In genomic region chr1:157312270-157312812, GRCh38 we compare ENCODE assay signal across 1 cellular context.
TF ChIP-seq lines count a peak whose summit lies in the region.

No MANE protein-coding gene starts in this region.

TF ChIP-seq in K562, 482 proteins besides CTCF, POLR2A, EP300 and RAD21 (continued from another document and continues in another):
- TF ChIP-seq RFX5 (IDR thresholded peaks at IDR 0.05; ENCODE audit: low read depth, low read length) (no peak), PTBP1 (IDR thresholded peaks at IDR 0.05; ENCODE audit: low read depth, low read length) (no peak), ZNF449 (CRISPR knock-in tag; IDR thresholded peaks at IDR 0.05) (no peak), CBX8 (IDR thresholded peaks at IDR 0.05; ENCODE audit: borderline replicate concordance, extremely low read depth, low read depth, low read length, poor library complexity, severe bottlenecking) (no peak), THRAP3 (IDR thresholded peaks at IDR 0.05; ENCODE audit: borderline replicate concordance) (no peak), FOS (IDR thresholded peaks at IDR 0.05; ENCODE audit: extremely low read depth, insufficient read length) (peak; percentile 43), NCOA1 (IDR thresholded peaks at IDR 0.05; ENCODE audit: low read depth) (no peak), HMBOX1 (IDR thresholded peaks at IDR 0.05) (peak; percentile 84), C11orf30 (IDR thresholded peaks at IDR 0.05; ENCODE audit: low read depth) (no peak), TBP (optimal IDR thresholded peaks at IDR 0.05; ENCODE audit: low read depth, low read length) (no peak), ZFP1 (CRISPR knock-in tag; IDR thresholded peaks at IDR 0.05) (no peak), HMG20B (CRISPR knock-in tag; IDR thresholded peaks at IDR 0.05) (no peak), ZNF445 (CRISPR knock-in tag; IDR thresholded peaks at IDR 0.05; ENCODE audit: low read depth) (no peak), ZNF696 (CRISPR knock-in tag; conservative IDR thresholded peaks at IDR 0.05) (no peak), XRCC5 (IDR thresholded peaks at IDR 0.05; ENCODE audit: low read depth, low read length) (no peak), MTF1 (CRISPR knock-in tag; IDR thresholded peaks at IDR 0.05; ENCODE audit: borderline replicate concordance) (no peak), GABPB2 (CRISPR knock-in tag; conservative IDR thresholded peaks at IDR 0.05) (no peak), NFXL1 (CRISPR knock-in tag; IDR thresholded peaks at IDR 0.05) (no peak), NR0B1 (IDR thresholded peaks at IDR 0.05; ENCODE audit: partially characterized antibody) (no peak), THAP12 (CRISPR knock-in tag; IDR thresholded peaks at IDR 0.05) (no peak), BRCA1 (IDR thresholded peaks at IDR 0.05) (no peak), BRCA1 (CRISPR knock-in tag; IDR thresholded peaks at IDR 0.05) (no peak), ZNF518B (CRISPR knock-in tag; IDR thresholded peaks at IDR 0.05) (no peak), ADNP (tag; IDR thresholded peaks at IDR 0.05) (peak; percentile 56; the same call in 1 of the 2 replicates), TEAD4 (IDR thresholded peaks at IDR 0.05; ENCODE audit: low read length) (peak; percentile 62), TEAD4 (CRISPR knock-in tag; IDR thresholded peaks at IDR 0.05; ENCODE audit: borderline replicate concordance) (no peak), ZNF274 (IDR thresholded peaks at IDR 0.05; ENCODE audit: borderline replicate concordance, low read depth, low read length) (no peak), GTF2A2 (tag; IDR thresholded peaks at IDR 0.05) (no peak), BACH1 (tag; IDR thresholded peaks at IDR 0.05) (no peak; the same call in 1 of the 2 replicates), XRCC3 (IDR thresholded peaks at IDR 0.05) (no peak), ZC3H4 (CRISPR knock-in tag; IDR thresholded peaks at IDR 0.05; ENCODE audit: borderline replicate concordance) (no peak), MLLT1 (IDR thresholded peaks at IDR 0.05) (no peak), DMBX1 (CRISPR knock-in tag; IDR thresholded peaks at IDR 0.05; ENCODE audit: borderline replicate concordance) (peak; percentile 88), ZHX1 (conservative IDR thresholded peaks at IDR 0.05; ENCODE audit: low read length) (no peak), TOE1 (IDR thresholded peaks at IDR 0.05; ENCODE audit: borderline replicate concordance) (no peak), TOE1 (CRISPR knock-in tag; IDR thresholded peaks at IDR 0.05; ENCODE audit: borderline replicate concordance, low read depth) (no peak), SNIP1 (IDR thresholded peaks at IDR 0.05; ENCODE audit: low read depth) (no peak), ZNF263 (CRISPR knock-in tag; IDR thresholded peaks at IDR 0.05; ENCODE audit: borderline replicate concordance) (no peak), POU5F1 (IDR thresholded peaks at IDR 0.05; ENCODE audit: borderline replicate concordance, low read depth, low read length, partially characterized antibody) (no peak), ZBTB33 (CRISPR knock-in tag; IDR thresholded peaks at IDR 0.05) (no peak), ZNF57 (CRISPR knock-in tag; IDR thresholded peaks at IDR 0.05) (no peak)
